9 cellular contexts compared by ENCODE assay signal in genomic region chr10:102919992-102920736, GRCh38. TPM values are rescaled to one million over a fixed set of nuclear protein-coding genes. Genes with fewer than 3 reads are reported as not detected.
DNase-seq lines count a peak whose midpoint lies in the region; ATAC-seq, FAIRE-seq and TF ChIP-seq lines count a peak whose summit lies in the region.
"Had no signal": no experiment of that assay in that cellular context is flagged by ENCODE, and none has a peak within 500 bp of the region (broad histone marks: within the 10 kb centered on the region; RNA-seq: fewer than 3 reads in every experiment).

No MANE protein-coding gene starts in this region.

- ATAC-seq in HG02981 (IDR thresholded peaks at IDR 0.05; ENCODE audit: unreplicated experiment): no peak

- peak; percentile 9 to 13; a peak in 2 of 4 replicates for TF ChIP-seq RAD21 in H1 (IDR thresholded peaks at IDR 0.05 in 1 of 2, conservative IDR thresholded peaks at IDR 0.05 in 1 of 2; ENCODE audit: low read depth in 2 of 2, low read length in 2 of 2)

- peak; percentile 65 for FAIRE-seq in H1 (lab: Jason Lieb, UNC)

- H4K20me1 ChIP-seq in H1 (replicated peaks in 1 of 2; ENCODE audit: control insufficient read depth in 1 of 2, insufficient read depth in 2 of 2, low read length in 2 of 2) (peaks cover 8% of the 10 kb centered on the region in 2 experiments), neural progenitor cell (ENCODE audit: low read depth) (peaks cover 48% of the 10 kb centered on the region)

- no peaks in the 10 kb centered on the region for H3K36me3 ChIP-seq in CD4-positive, alpha-beta memory T cell (ENCODE audit: insufficient read depth, low read length)
- no peaks in the 10 kb centered on the region for H3K36me3 ChIP-seq in H1 (ENCODE audit: control insufficient read depth in 2 of 4, insufficient read depth in 4 of 4, low read length in 3 of 4)
- H3K36me3 ChIP-seq in neural progenitor cell: no peaks in the 10 kb centered on the region

- no peak overlapping the region for H3K4ac ChIP-seq in H1 (replicated peaks; ENCODE audit: insufficient read length, low read depth, low read length)

- no peak for TF ChIP-seq POLR2A in H1 (IDR thresholded peaks at IDR 0.05; ENCODE audit: control extremely low read depth in 1 of 2, low read depth in 2 of 2, low read length in 2 of 2)

- CTCF ChIA-PET in CD4-positive, alpha-beta memory T cell (lab: Charles Lee; ENCODE audit: partially characterized antibody): interaction anchor here (0.6 kb wide), 1 partner anchor 9 kb away, joined by 3 read pairs; no protein-coding TSS in a partner anchor
- CTCF ChIA-PET in H1 (lab: Charles Lee; ENCODE audit: partially characterized antibody): interaction anchor here (0.6 to 11.2 kb wide), 6 partner anchors 77 to 211 kb away, joined by 3 to 137 read pairs (median 4); partner anchors contain the start of genes ARL3 and SFXN2

- no peak for TF ChIP-seq EP300 in H1 (IDR thresholded peaks at IDR 0.05; ENCODE audit: borderline replicate concordance in 1 of 2, low read depth in 2 of 2, low read length in 2 of 2)

- H3K9ac ChIP-seq in H1 (replicated peaks in 1 of 4; ENCODE audit: extremely low read depth in 1 of 4, low read depth in 3 of 4, low read length in 3 of 4) (peak overlapping the region in 1 of 4 experiments; percentile 35; a peak in 1 of 7 replicates), neural progenitor cell (no peak overlapping the region)

- H3K79me2 ChIP-seq in H1 (ENCODE audit: control insufficient read depth in 1 of 2, insufficient read depth in 2 of 2, low read length in 2 of 2) (peaks cover 0 to 56% of the 10 kb centered on the region in 2 experiments; a peak in 2 of 4 replicates), neural progenitor cell (ENCODE audit: low read depth) (peaks cover 62% of the 10 kb centered on the region)

- no peak overlapping the region for H2BK20ac ChIP-seq in H1 (ENCODE audit: low read length)

- no peaks in the 10 kb centered on the region for H3K9me3 Mint-ChIP-seq in CD4-positive, alpha-beta memory T cell
- H3K9me3 Mint-ChIP-seq in neural progenitor cell: peaks cover 3% of the 10 kb centered on the region

- H3K27me3 ChIP-seq in CD4-positive, alpha-beta memory T cell (ENCODE audit: insufficient read depth, low read length): no peaks in the 10 kb centered on the region
- peaks cover 0 to 12% (median 11%) of the 10 kb centered on the region in 4 experiments; a peak in 5 of 7 replicates for H3K27me3 ChIP-seq in H1 (replicated peaks in 1 of 4; ENCODE audit: control insufficient read depth in 3 of 4, extremely low read depth in 1 of 4, insufficient read depth in 3 of 4, low read length in 3 of 4)
- peaks cover 25% of the 10 kb centered on the region for H3K27me3 ChIP-seq in neural progenitor cell

- H4K5ac ChIP-seq in H1 (ENCODE audit: insufficient read length, low read depth, low read length): no peak overlapping the region

- no peak overlapping the region for H3K27ac ChIP-seq in CD4-positive, alpha-beta memory T cell (ENCODE audit: low read depth, low read length)
- H3K27ac ChIP-seq in H1 (ENCODE audit: low read depth, low read length) (no peak overlapping the region), neural progenitor cell (no peak overlapping the region)

- intact Hi-C loops in CD4-positive, alpha-beta memory T cell (cut with micrococcal nuclease): loop anchor here (5.0 kb wide), 3 partner anchors 523 to 1568 kb away; partner anchors contain the start of genes BTRC, NFKB2 and SFR1

- TF ChIP-seq CTCF in H1 (IDR thresholded peaks at IDR 0.05; ENCODE audit: control extremely low read depth in 1 of 3, insufficient read depth in 1 of 3, low read depth in 1 of 3, low read length in 3 of 3) (no peak), neural progenitor cell (IDR thresholded peaks at IDR 0.05) (no peak)

- no peak overlapping the region for H2AK5ac ChIP-seq in H1 (ENCODE audit: low read depth, low read length)

- no peak overlapping the region for H4K8ac ChIP-seq in H1 (ENCODE audit: extremely low read depth, insufficient read depth, low read length)

- H3K14ac ChIP-seq in H1 (ENCODE audit: insufficient read length): no peak overlapping the region

- H3K4me1 Mint-ChIP-seq in CD4-positive, alpha-beta memory T cell: peaks cover 43 to 70% (median 60%) of the 10 kb centered on the region in 4 donors
- peaks cover 27% of the 10 kb centered on the region for H3K4me1 Mint-ChIP-seq in neural progenitor cell

- POLR2A ChIA-PET in CD4-positive, alpha-beta memory T cell (lab: Charles Lee; ENCODE audit: partially characterized antibody): no interaction called here
- POLR2A ChIA-PET in H1 (lab: Charles Lee; ENCODE audit: partially characterized antibody): interaction anchor here (0.9 to 3.8 kb wide), 6 partner anchors 28 to 358 kb away, joined by 3 to 22 read pairs (median 3); partner anchors contain the start of gene NT5C2

- H3K9me3 ChIP-seq in CD4-positive, alpha-beta memory T cell (ENCODE audit: control insufficient read depth in 1 of 2, low read length in 2 of 2): no peaks in the 10 kb centered on the region
- no peaks in the 10 kb centered on the region for H3K9me3 ChIP-seq in H1 (ENCODE audit: insufficient read depth in 2 of 2, low read depth in 1 of 2, low read length in 1 of 2)
- no peaks in the 10 kb centered on the region for H3K9me3 ChIP-seq in neural progenitor cell (ENCODE audit: low read depth)

- no peaks in the 10 kb centered on the region for H3K27me3 Mint-ChIP-seq in CD4-positive, alpha-beta memory T cell
- peaks cover 14% of the 10 kb centered on the region for H3K27me3 Mint-ChIP-seq in neural progenitor cell (ENCODE audit: insufficient read depth, low read depth)

- no peak for DNase-seq in CD4-positive, alpha-beta memory T cell
- peak; percentile 22 for DNase-seq in NCI-H526 treated with DMSO at 0.1 percent for 48 hours (lab: John Stamatoyannopoulos, UW)
- peak in 1 of 2 experiments; percentile 56 for DNase-seq in H1 (ENCODE audit: low read depth in 1 of 2, low spot score in 2 of 2)
- peak; percentile 27 for DNase-seq in neural progenitor cell (ENCODE audit: low spot score)
- DNase-seq in medulla oblongata (ENCODE audit: extremely low spot score): no peak
- no peak for DNase-seq in KG1 (lab: John Stamatoyannopoulos, UW)
- DNase-seq in NK-92 (lab: John Stamatoyannopoulos, UW; ENCODE audit: unreplicated experiment): no peak

- no peak overlapping the region for H4K91ac ChIP-seq in H1 (replicated peaks; ENCODE audit: insufficient read length, low read length)

- 16% methylated on average over 9 of the region's 9 CpGs; no CpG with 5 or more reads in 1 of the 2 experiments for WGBS in H1 (ENCODE audit: extremely low coverage in 1 of 2, insufficient coverage in 1 of 2, insufficient read length in 1 of 2, insufficient replicate concordance in 2 of 2, low coverage in 1 of 2, low lambda C conversion rate in 2 of 2, missing lambda C conversion rate in 1 of 2), 2 experiments

- H3K79me1 ChIP-seq in H1 (ENCODE audit: low read depth, low read length): no peaks in the 10 kb centered on the region

- H3K4me3 ChIP-seq in CD4-positive, alpha-beta memory T cell (ENCODE audit: low read length in 2 of 2): peak overlapping the region in 1 of 2 donors; percentile 32
- peak overlapping the region; percentile 89 to 96 (median 92) for H3K4me3 ChIP-seq in H1 (ENCODE audit: extremely low read depth in 1 of 4, insufficient read depth in 2 of 4, low read depth in 3 of 4, low read length in 4 of 4)
- H3K4me3 ChIP-seq in neural progenitor cell: peak overlapping the region; percentile 94

- H2AFZ ChIP-seq in H1 (ENCODE audit: low read length) (no peak overlapping the region), neural progenitor cell (replicated peaks) (no peak overlapping the region)

- H3K4me1 ChIP-seq in CD4-positive, alpha-beta memory T cell (ENCODE audit: insufficient read depth, low read length): peaks cover 61% of the 10 kb centered on the region
- H3K4me1 ChIP-seq in H1 (replicated peaks in 1 of 4; ENCODE audit: control insufficient read depth in 3 of 4, insufficient read depth in 4 of 4, low read length in 3 of 4) (peaks cover 3 to 10% (median 7%) of the 10 kb centered on the region in 4 experiments; a peak in 6 of 7 replicates), neural progenitor cell (peaks cover 20% of the 10 kb centered on the region)

- peaks cover 4 to 6% of the 10 kb centered on the region in 2 donors for H3K36me3 Mint-ChIP-seq in CD4-positive, alpha-beta memory T cell
- peaks cover 6% of the 10 kb centered on the region for H3K36me3 Mint-ChIP-seq in neural progenitor cell

- peaks cover 12% of the 10 kb centered on the region for H3F3A ChIP-seq in neural progenitor cell (ENCODE audit: low read depth)

- H3K56ac ChIP-seq in H1 (replicated peaks; ENCODE audit: insufficient read length, low read depth, low read length): no peak overlapping the region

- H3K4me2 ChIP-seq in H1 (ENCODE audit: insufficient read depth in 1 of 2, low read depth in 2 of 2, low read length in 2 of 2) (peak overlapping the region; percentile 91 to 100), neural progenitor cell (peak overlapping the region; percentile 94)

- H2BK120ac ChIP-seq in H1 (replicated peaks; ENCODE audit: low read depth, low read length): no peak overlapping the region

- H3K18ac ChIP-seq in H1 (ENCODE audit: extremely low read depth, low read length): no peak overlapping the region

- no peak overlapping the region for H2BK12ac ChIP-seq in H1 (ENCODE audit: low read depth, low read length)

- H2BK15ac ChIP-seq in H1 (ENCODE audit: low read length): no peak overlapping the region

- H3K27ac Mint-ChIP-seq in CD4-positive, alpha-beta memory T cell: peak overlapping the region in 6 of 7 donors; percentile 19 to 81 (median 63)
- no peak overlapping the region for H3K27ac Mint-ChIP-seq in neural progenitor cell

- H3K23ac ChIP-seq in H1 (ENCODE audit: insufficient read length): no peak overlapping the region

- peak overlapping the region; percentile 89 to 96 (median 95) for H3K4me3 Mint-ChIP-seq in CD4-positive, alpha-beta memory T cell
- H3K4me3 Mint-ChIP-seq in neural progenitor cell: peak overlapping the region; percentile 94

- H3K23me2 ChIP-seq in H1 (ENCODE audit: low read depth, low read length): peaks cover 15% of the 10 kb centered on the region

- no peak overlapping the region for H2BK5ac ChIP-seq in H1 (ENCODE audit: low read depth, low read length)

RNA-seq across cellular contexts. Expression of gene CNNM2, which starts 2.1 kb away (rescaled TPM):
- 10 to 100 TPM; 11.9 to 14.4 TPM for total RNA-seq in CD4-positive, alpha-beta memory T cell
- 1 to 10 TPM; 3.2 to 4.5 TPM for polyA plus RNA-seq in CD4-positive, alpha-beta memory T cell
- 20.3 and 23.6 TPM in 2 replicates for total RNA-seq in H1 (2021; fragmentation: NEBNext Ultra II Directional; extraction: Animal tissue kit (Norgen Biotek cat#: 25700))
- polyA plus RNA-seq in H1 (2011; rRNA removed): 7.3 and 13.7 TPM in 2 replicates
- polyA plus RNA-seq in H1 (2011; cell fraction: cytosol; rRNA removed): 7.4 TPM
- polyA plus RNA-seq in H1 (2011; cell fraction: nucleus; rRNA removed): 16.4 TPM
- polyA plus RNA-seq in H1 (2012, experiment 1 of 2): 11.3 to 13.5 TPM (median 11.4 TPM) in 4 replicates
- polyA plus RNA-seq in H1 (2012, experiment 2 of 2): 10.5 TPM
- polyA plus RNA-seq in H1 (2013, experiment 1 of 2): 14.2 TPM
- 14.9 TPM for polyA plus RNA-seq in H1 (2013, experiment 2 of 2)
- 15.6 and 19.5 TPM in 2 replicates for polyA minus RNA-seq in H1 (2011; rRNA and poly(A)+ RNA removed)
- 16.2 TPM for polyA minus RNA-seq in H1 (2011; cell fraction: cytosol; rRNA and poly(A)+ RNA removed)
- polyA minus RNA-seq in H1 (2011; cell fraction: nucleus; rRNA and poly(A)+ RNA removed): 25.8 TPM
- 11.4 and 20.2 TPM in 2 replicates for total RNA-seq in neural progenitor cell (ENCODE audit: low replicate concordance)

RNA-seq across cellular contexts. Expression of gene AS3MT, which starts 50.9 kb away (rescaled TPM):
- total RNA-seq in CD4-positive, alpha-beta memory T cell: 1 to 10 TPM; 2.3 TPM
- under 1 TPM in 1 of 2 donors, not detected in 1; 0.14 TPM for polyA plus RNA-seq in CD4-positive, alpha-beta memory T cell
- total RNA-seq in H1 (2021; fragmentation: NEBNext Ultra II Directional; extraction: Animal tissue kit (Norgen Biotek cat#: 25700)): 10.3 and 10.4 TPM in 2 replicates
- polyA plus RNA-seq in H1 (2011; rRNA removed): 5.2 and 5.8 TPM in 2 replicates
- 9.3 TPM for polyA plus RNA-seq in H1 (2011; cell fraction: cytosol; rRNA removed)
- 5.9 TPM for polyA plus RNA-seq in H1 (2011; cell fraction: nucleus; rRNA removed)
- polyA plus RNA-seq in H1 (2012, experiment 1 of 2): 14.0 to 18.6 TPM (median 17.7 TPM) in 4 replicates
- 5.8 TPM for polyA plus RNA-seq in H1 (2012, experiment 2 of 2)
- polyA plus RNA-seq in H1 (2013, experiment 1 of 2): 10.2 TPM
- polyA plus RNA-seq in H1 (2013, experiment 2 of 2): 10.3 TPM
- polyA minus RNA-seq in H1 (2011; rRNA and poly(A)+ RNA removed): 3.3 and 4.5 TPM in 2 replicates
- polyA minus RNA-seq in H1 (2011; cell fraction: cytosol; rRNA and poly(A)+ RNA removed): 3.4 TPM
- polyA minus RNA-seq in H1 (2011; cell fraction: nucleus; rRNA and poly(A)+ RNA removed): 5.4 TPM
- total RNA-seq in neural progenitor cell (ENCODE audit: low replicate concordance): 33.3 and 40.3 TPM in 2 replicates
- total RNA-seq: endothelial cell of umbilical vein had no signal

Comparison
In these comparisons a context has a peak if more than half of its experiments do, and no peak if none do; other contexts are left out.
1. DNase-seq: peak in NCI-H526 treated with DMSO at 0.1 percent for 48 hours (single experiment) and neural progenitor cell (single experiment); none in CD4-positive, alpha-beta memory T cell (0 of 5), medulla oblongata (single experiment), KG1 (single experiment) and NK-92 (single experiment).